ENCODE assay signal across 1 cellular context in the genomic region with DNA sequence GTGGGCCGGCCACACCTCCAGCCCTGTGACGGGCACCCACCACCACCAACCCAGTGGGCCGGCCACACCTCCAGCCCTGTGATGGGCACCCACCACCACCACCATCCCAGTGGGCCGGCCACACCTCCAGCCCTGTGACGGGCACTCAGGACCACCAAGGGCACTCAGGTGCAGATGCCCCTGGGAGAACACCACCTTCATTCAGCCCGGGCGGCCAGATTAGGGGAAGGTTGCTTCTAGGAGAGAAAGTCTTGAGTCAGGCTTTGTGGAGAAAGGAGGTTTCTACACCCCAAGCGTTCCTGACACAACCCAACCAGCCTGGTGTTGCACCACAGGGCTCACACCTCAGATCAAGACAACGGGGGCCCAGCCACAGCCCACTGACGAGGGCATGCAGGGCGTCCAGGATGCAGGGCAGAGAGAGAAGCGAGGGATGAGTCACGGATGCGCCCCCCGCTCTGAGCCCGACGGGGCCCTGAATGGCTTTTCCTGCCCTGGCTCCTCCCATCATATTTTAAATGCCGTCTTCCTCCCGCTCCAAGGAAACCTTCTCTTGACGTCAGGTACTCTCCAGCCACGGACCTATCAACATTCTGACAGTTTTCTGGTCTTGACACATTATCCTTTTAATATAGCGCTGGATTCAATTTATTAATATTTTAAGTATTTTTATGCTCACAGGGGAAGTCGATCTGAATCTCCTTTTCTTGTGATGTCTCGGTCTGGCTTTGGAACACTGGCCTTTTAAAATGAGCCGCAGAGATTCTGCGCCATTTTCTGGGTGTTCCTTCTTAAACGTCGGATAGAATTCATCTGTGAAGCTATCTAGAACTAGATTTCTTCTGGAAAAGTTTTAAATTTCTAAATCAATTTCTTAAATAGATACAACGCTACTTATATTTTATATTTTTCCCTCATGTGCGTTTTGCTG.
TF ChIP-seq lines count a peak whose summit lies in the region.

No MANE protein-coding gene starts in this region.

TF ChIP-seq in WTC11, 78 proteins besides CTCF, POLR2A, EP300 and RAD21 (continued from another document):
- TF ChIP-seq, protein P1, sequence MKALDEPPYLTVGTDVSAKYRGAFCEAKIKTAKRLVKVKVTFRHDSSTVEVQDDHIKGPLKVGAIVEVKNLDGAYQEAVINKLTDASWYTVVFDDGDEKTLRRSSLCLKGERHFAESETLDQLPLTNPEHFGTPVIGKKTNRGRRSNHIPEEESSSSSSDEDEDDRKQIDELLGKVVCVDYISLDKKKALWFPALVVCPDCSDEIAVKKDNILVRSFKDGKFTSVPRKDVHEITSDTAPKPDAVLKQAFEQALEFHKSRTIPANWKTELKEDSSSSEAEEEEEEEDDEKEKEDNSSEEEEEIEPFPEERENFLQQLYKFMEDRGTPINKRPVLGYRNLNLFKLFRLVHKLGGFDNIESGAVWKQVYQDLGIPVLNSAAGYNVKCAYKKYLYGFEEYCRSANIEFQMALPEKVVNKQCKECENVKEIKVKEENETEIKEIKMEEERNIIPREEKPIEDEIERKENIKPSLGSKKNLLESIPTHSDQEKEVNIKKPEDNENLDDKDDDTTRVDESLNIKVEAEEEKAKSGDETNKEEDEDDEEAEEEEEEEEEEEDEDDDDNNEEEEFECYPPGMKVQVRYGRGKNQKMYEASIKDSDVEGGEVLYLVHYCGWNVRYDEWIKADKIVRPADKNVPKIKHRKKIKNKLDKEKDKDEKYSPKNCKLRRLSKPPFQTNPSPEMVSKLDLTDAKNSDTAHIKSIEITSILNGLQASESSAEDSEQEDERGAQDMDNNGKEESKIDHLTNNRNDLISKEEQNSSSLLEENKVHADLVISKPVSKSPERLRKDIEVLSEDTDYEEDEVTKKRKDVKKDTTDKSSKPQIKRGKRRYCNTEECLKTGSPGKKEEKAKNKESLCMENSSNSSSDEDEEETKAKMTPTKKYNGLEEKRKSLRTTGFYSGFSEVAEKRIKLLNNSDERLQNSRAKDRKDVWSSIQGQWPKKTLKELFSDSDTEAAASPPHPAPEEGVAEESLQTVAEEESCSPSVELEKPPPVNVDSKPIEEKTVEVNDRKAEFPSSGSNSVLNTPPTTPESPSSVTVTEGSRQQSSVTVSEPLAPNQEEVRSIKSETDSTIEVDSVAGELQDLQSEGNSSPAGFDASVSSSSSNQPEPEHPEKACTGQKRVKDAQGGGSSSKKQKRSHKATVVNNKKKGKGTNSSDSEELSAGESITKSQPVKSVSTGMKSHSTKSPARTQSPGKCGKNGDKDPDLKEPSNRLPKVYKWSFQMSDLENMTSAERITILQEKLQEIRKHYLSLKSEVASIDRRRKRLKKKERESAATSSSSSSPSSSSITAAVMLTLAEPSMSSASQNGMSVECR (CRISPR knock-in tag; IDR thresholded peaks at IDR 0.05; ENCODE audit: borderline replicate concordance): peak; percentile 60; the same call in 1 of the 2 replicates
- TF ChIP-seq TEAD1 (CRISPR knock-in tag; IDR thresholded peaks at IDR 0.05): 0 out of 2 replicates have a peak, but pooled peaks have one; percentile 57
- no peak for TF ChIP-seq ZNF263 (CRISPR knock-in tag; IDR thresholded peaks at IDR 0.05; ENCODE audit: low read depth)
